In genomic region chr6:151430886-151431285, GRCh38 we compare ENCODE assay signal across 21 cellular contexts. TPM values are rescaled to one million over a fixed set of nuclear protein-coding genes. Genes with fewer than 3 reads are reported as not detected.
DNase-seq lines count a peak whose midpoint lies in the region; TF ChIP-seq lines count a peak whose summit lies in the region.
"Had no signal": no experiment of that assay in that cellular context is flagged by ENCODE, and none has a peak within 500 bp of the region (broad histone marks: within the 10 kb centered on the region; RNA-seq: fewer than 3 reads in every experiment).

No MANE protein-coding gene starts in this region.

- peaks cover 20% of the 10 kb centered on the region for H3K4me1 Mint-ChIP-seq in chondrocyte (ENCODE audit: low read depth)
- H3K4me1 Mint-ChIP-seq in nephron progenitor cell, result no peaks in the 10 kb centered on the region
- H3K4me1 Mint-ChIP-seq: activated CD4-positive, alpha-beta T cell treated with anti-CD3 and anti-CD28 coated beads, Interleukin-2, amount 10 ng/mL, durations not matched to agents 7 days and 5 days; activated naive CD8-positive, alpha-beta T cell treated with anti-CD3 and anti-CD28 coated beads for 36 hours; CD14-positive monocyte had no signal

- H3K4me3 Mint-ChIP-seq in chondrocyte (ENCODE audit: unreplicated experiment) (no peak overlapping the region), nephron progenitor cell (no peak overlapping the region)
- H3K4me3 Mint-ChIP-seq: activated CD4-positive, alpha-beta T cell treated with anti-CD3 and anti-CD28 coated beads, Interleukin-2, amount 10 ng/mL, durations not matched to agents 7 days and 5 days; activated naive CD8-positive, alpha-beta T cell treated with anti-CD3 and anti-CD28 coated beads for 36 hours; CD14-positive monocyte; naive thymus-derived CD8-positive, alpha-beta T cell; stimulated activated naive CD8-positive, alpha-beta T cell treated with anti-CD3 and anti-CD28 coated beads, Interleukin-15, Interleukin-2, amounts not matched to agents 100 ng/mL and 50 ng/mL, for 24 hours had no signal

- H3K27me3 Mint-ChIP-seq in chondrocyte (ENCODE audit: low read depth) (no peaks in the 10 kb centered on the region), nephron progenitor cell (ENCODE audit: low read depth, poor library complexity) (no peaks in the 10 kb centered on the region)
- H3K27me3 Mint-ChIP-seq: activated CD4-positive, alpha-beta T cell treated with anti-CD3 and anti-CD28 coated beads, Interleukin-2, amount 10 ng/mL, durations not matched to agents 7 days and 5 days; activated naive CD8-positive, alpha-beta T cell treated with anti-CD3 and anti-CD28 coated beads for 36 hours; naive thymus-derived CD8-positive, alpha-beta T cell; stimulated activated naive CD8-positive, alpha-beta T cell treated with anti-CD3 and anti-CD28 coated beads, Interleukin-15, Interleukin-2, amounts not matched to agents 100 ng/mL and 50 ng/mL, for 24 hours had no signal

- H3K9me3 Mint-ChIP-seq in chondrocyte (ENCODE audit: low read depth) (no peaks in the 10 kb centered on the region), nephron progenitor cell (no peaks in the 10 kb centered on the region)
- H3K9me3 Mint-ChIP-seq: activated CD4-positive, alpha-beta T cell treated with anti-CD3 and anti-CD28 coated beads, Interleukin-2, amount 10 ng/mL, durations not matched to agents 7 days and 5 days; activated naive CD8-positive, alpha-beta T cell treated with anti-CD3 and anti-CD28 coated beads for 36 hours; CD14-positive monocyte; naive thymus-derived CD8-positive, alpha-beta T cell; stimulated activated naive CD8-positive, alpha-beta T cell treated with anti-CD3 and anti-CD28 coated beads, Interleukin-15, Interleukin-2, amounts not matched to agents 100 ng/mL and 50 ng/mL, for 24 hours had no signal

- H3K27ac Mint-ChIP-seq in chondrocyte (ENCODE audit: unreplicated experiment) (peak overlapping the region; percentile 50), nephron progenitor cell (peak overlapping the region; percentile 31)
- H3K27ac Mint-ChIP-seq: activated CD4-positive, alpha-beta T cell treated with anti-CD3 and anti-CD28 coated beads, Interleukin-2, amount 10 ng/mL, durations not matched to agents 7 days and 5 days; activated naive CD8-positive, alpha-beta T cell treated with anti-CD3 and anti-CD28 coated beads for 36 hours; stimulated activated naive CD8-positive, alpha-beta T cell treated with anti-CD3 and anti-CD28 coated beads, Interleukin-15, Interleukin-2, amounts not matched to agents 100 ng/mL and 50 ng/mL, for 24 hours had no signal

- H3K36me3 Mint-ChIP-seq in chondrocyte (ENCODE audit: low read depth) (peaks cover 30% of the 10 kb centered on the region), nephron progenitor cell (ENCODE audit: low read depth) (peaks cover 60% of the 10 kb centered on the region)

- TF ChIP-seq CTCF in NB4 (IDR thresholded peaks at IDR 0.05; ENCODE audit: low read depth, low read length) (peak; percentile 11), chondrocyte (IDR thresholded peaks at IDR 0.05) (peak; percentile 46), nephron progenitor cell (IDR thresholded peaks at IDR 0.05) (no peak)

- H3K4me3 ChIP-seq in NB4 (ENCODE audit: low read depth, low read length), result no peak overlapping the region
- H3K4me3 ChIP-seq: cardiac muscle cell, lung, SK-N-MC had no signal

- no peak for TF ChIP-seq POLR2A in NB4 (IDR thresholded peaks at IDR 0.05; ENCODE audit: extremely low read depth, insufficient read length)

- DNase-seq in NCI-H1092 treated with DMSO at 0.1 percent for 48 hours (lab: John Stamatoyannopoulos, UW) (peak; percentile 4), NCI-H1092 (lab: John Stamatoyannopoulos, UW) (no peak), NB4 (ENCODE audit: low read depth) (peak; percentile 25), chondrocyte (ENCODE audit: low spot score) (peak; percentile 19), nephron progenitor cell (no peak), NCI-H774 (lab: John Stamatoyannopoulos, UW) (no peak), H4 (ENCODE audit: low spot score) (no peak)
- DNase-seq in activated T-cell treated with anti-CD3 and anti-CD28 coated beads, Interleukin-2, amount 50 U/mL, for 48 hours, result no peak
- DNase-seq: 8988T; activated CD4-positive, alpha-beta T cell treated with anti-CD3 and anti-CD28 coated beads, Interleukin-2, amount 10 ng/mL, durations not matched to agents 7 days and 5 days; activated naive CD8-positive, alpha-beta T cell treated with anti-CD3 and anti-CD28 coated beads for 36 hours; activated T-cell treated with anti-CD3 and anti-CD28 coated beads for 4 hours; Karpas-422; naive thymus-derived CD8-positive, alpha-beta T cell; NCI-H1694; NCI-H510A had no signal

RNA-seq across cellular contexts. Expression of gene RMND1, which starts 21.0 kb away (rescaled TPM):
- total RNA-seq in chondrocyte, result 19.3 to 42.8 TPM (median 42.5 TPM) in 3 replicates
- total RNA-seq in H4 (2014; rRNA removed; shearing (Covaris generic)), result 23.1 and 29.6 TPM in 2 replicates

RNA-seq across cellular contexts. Expression of gene ZBTB2, which starts 39.5 kb away (rescaled TPM):
- 9.4 to 11.8 TPM (median 10.1 TPM) in 3 replicates for total RNA-seq in chondrocyte
- total RNA-seq in H4 (2014; rRNA removed; shearing (Covaris generic)), result 12.4 and 17.2 TPM in 2 replicates

Comparison
In these comparisons a context has a peak if more than half of its experiments do, and no peak if none do; other contexts are left out.
1. DNase-seq: peak in NCI-H1092 treated with DMSO at 0.1 percent for 48 hours (single experiment), NB4 (single experiment) and chondrocyte (single experiment); none in NCI-H1092 (single experiment), nephron progenitor cell (single experiment), NCI-H774 (single experiment), activated T-cell treated with anti-CD3 and anti-CD28 coated beads, Interleukin-2, amount 50 U/mL, for 48 hours (0 of 2) and H4 (single experiment).